ENCODE assay signal across 11 cellular contexts in the genomic region with DNA sequence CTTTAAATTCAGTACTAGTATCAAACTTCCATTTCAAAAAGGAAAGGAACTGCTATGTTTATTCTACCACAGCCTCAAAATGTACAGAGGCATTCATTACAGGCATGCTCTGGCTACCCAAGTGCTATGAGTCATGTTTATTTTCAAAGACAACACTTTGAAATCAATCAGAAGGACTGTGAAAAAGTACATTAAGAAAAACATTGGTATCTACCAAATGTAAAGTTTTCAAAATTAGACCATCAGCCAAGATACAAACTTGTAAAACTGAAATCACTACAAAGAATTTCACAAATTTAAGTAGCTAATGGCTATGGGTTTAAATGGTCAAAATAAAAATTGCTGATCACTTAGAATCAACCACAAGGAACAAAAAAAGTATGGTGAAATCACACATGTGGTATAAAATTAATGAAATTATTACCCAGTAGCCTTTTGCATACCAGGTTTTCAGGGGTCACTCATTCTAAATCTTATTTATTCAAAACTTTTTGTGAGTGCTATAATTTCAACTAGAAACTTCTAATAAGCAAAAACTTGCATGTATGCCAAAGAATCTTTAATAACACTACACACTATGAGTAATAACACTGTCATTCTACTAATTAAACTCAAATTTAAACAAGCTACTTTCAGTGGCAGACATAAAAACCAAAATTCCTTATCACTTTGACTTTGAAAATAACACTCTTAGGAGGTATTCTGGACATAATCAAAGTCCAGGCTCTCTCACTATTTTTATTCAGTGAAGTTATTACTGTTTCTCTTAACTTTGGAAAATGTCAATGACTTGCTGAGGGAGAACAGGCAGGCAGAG. TPM values are rescaled to one million over a fixed set of nuclear protein-coding genes. Genes with fewer than 3 reads are reported as not detected.
DNase-seq lines count a peak whose midpoint lies in the region; ATAC-seq and TF ChIP-seq lines count a peak whose summit lies in the region.
"Had no signal": no experiment of that assay in that cellular context is flagged by ENCODE, and none has a peak within 500 bp of the region (broad histone marks: within the 10 kb centered on the region; RNA-seq: fewer than 3 reads in every experiment).

No MANE protein-coding gene starts in this region.

- no peaks in the 10 kb centered on the region for H4K20me1 ChIP-seq in KMS-11 (ENCODE audit: insufficient read depth)

- peak overlapping the region; percentile 18; the same call in 1 of the 2 replicates for H3K27ac ChIP-seq in KMS-11
- H3K27ac ChIP-seq in left lung = peak overlapping the region; percentile 10 to 40

- no peak overlapping the region for H3K27ac Mint-ChIP-seq in stimulated activated memory B cell treated with anti-CD40 and anti-IgM and Interleukin-4, amounts not matched to agents 10 μg/mL and 1 μg/mL and 100 μg/mL, for 72 hours
- H3K27ac Mint-ChIP-seq in T-helper 17 cell = no peak overlapping the region
- H3K27ac Mint-ChIP-seq: CD14-positive monocyte had no signal

- H3K4me1 Mint-ChIP-seq in stimulated activated memory B cell treated with anti-CD40 and anti-IgM and Interleukin-4, amounts not matched to agents 10 μg/mL and 1 μg/mL and 100 μg/mL, for 72 hours = no peaks in the 10 kb centered on the region
- H3K4me1 Mint-ChIP-seq in T-helper 17 cell = peaks cover 2% of the 10 kb centered on the region
- H3K4me1 Mint-ChIP-seq: CD14-positive monocyte had no signal

- H3K27me3 ChIP-seq in KMS-11 (ENCODE audit: insufficient read depth, low read depth) (no peaks in the 10 kb centered on the region), left lung (no peaks in the 10 kb centered on the region)

- no peak overlapping the region for H3K4me3 ChIP-seq in AG04449 (ENCODE audit: low read depth, low read length)
- H3K4me3 ChIP-seq in KMS-11 (IDR thresholded peaks at IDR 0.05; ENCODE audit: insufficient read depth, low read depth, low read length) = no peak overlapping the region
- H3K4me3 ChIP-seq in cardiac fibroblast (replicated peaks in 1 of 2; ENCODE audit: low read depth in 2 of 2, low read length in 2 of 2) = no peak overlapping the region
- no peak overlapping the region for H3K4me3 ChIP-seq in left lung

- POLR2A ChIA-PET in AG04449 (lab: Yijun Ruan, JAX) = no interaction called here

- no peak for TF ChIP-seq CTCF in AG04449 (IDR thresholded peaks at IDR 0.05; ENCODE audit: insufficient read depth, low read length, missing control alignments)
- TF ChIP-seq CTCF in KMS-11 (conservative IDR thresholded peaks at IDR 0.05; ENCODE audit: low read depth, low read length) = no peak
- no peak for TF ChIP-seq CTCF in cardiac fibroblast (IDR thresholded peaks at IDR 0.05; ENCODE audit: low read depth, low read length)
- no peak for TF ChIP-seq CTCF in left lung (IDR thresholded peaks at IDR 0.05)

- CTCF ChIA-PET in AG04449 (lab: Yijun Ruan, JAX) = interaction anchor here (0.8 to 1.6 kb wide), 7 partner anchors 13 to 174 kb away, joined by 3 to 7 read pairs (median 3); partner anchors contain the start of gene SRP9

- H3K36me3 ChIP-seq in KMS-11 (ENCODE audit: insufficient read depth) (no peaks in the 10 kb centered on the region), left lung (no peaks in the 10 kb centered on the region)

- no peaks in the 10 kb centered on the region for H3K27me3 Mint-ChIP-seq in stimulated activated memory B cell treated with anti-CD40 and anti-IgM and Interleukin-4, amounts not matched to agents 10 μg/mL and 1 μg/mL and 100 μg/mL, for 72 hours
- H3K27me3 Mint-ChIP-seq in T-helper 17 cell = no peaks in the 10 kb centered on the region

- H3K9me3 ChIP-seq in left lung = no peaks in the 10 kb centered on the region
- H3K9me3 ChIP-seq in T-helper 17 cell (ENCODE audit: control insufficient read depth, low read length, poor library complexity, severe bottlenecking) = no peaks in the 10 kb centered on the region

- H3K4me3 Mint-ChIP-seq in stimulated activated memory B cell treated with anti-CD40 and anti-IgM and Interleukin-4, amounts not matched to agents 10 μg/mL and 1 μg/mL and 100 μg/mL, for 72 hours = no peak overlapping the region
- H3K4me3 Mint-ChIP-seq in T-helper 17 cell = no peak overlapping the region
- H3K4me3 Mint-ChIP-seq: CD14-positive monocyte had no signal

- H3K4me1 ChIP-seq in KMS-11 (ENCODE audit: low read depth, poor library complexity, severe bottlenecking) (peaks cover 35% of the 10 kb centered on the region), left lung (peaks cover 20 to 28% of the 10 kb centered on the region in 2 donors)

- H3K9ac ChIP-seq in KMS-11 = no peak overlapping the region

- peaks cover 7% of the 10 kb centered on the region for H3K9me3 Mint-ChIP-seq in stimulated activated memory B cell treated with anti-CD40 and anti-IgM and Interleukin-4, amounts not matched to agents 10 μg/mL and 1 μg/mL and 100 μg/mL, for 72 hours

- no peaks in the 10 kb centered on the region for H3K79me2 ChIP-seq in KMS-11 (ENCODE audit: insufficient read depth, low read depth)

- intact Hi-C loops in left lung (cut with DNase I) = no loop called here

- peak overlapping the region; percentile 22; the same call in 1 of the 2 replicates for H3K4me2 ChIP-seq in KMS-11

- DNase-seq in AG04449 (ENCODE audit: low read depth, low spot score) = peak; percentile 26
- DNase-seq in cardiac fibroblast (ENCODE audit: low read depth in 2 of 2) = peak; percentile 58 to 73
- DNase-seq in left lung = no peak
- DNase-seq in COR-L47 (lab: John Stamatoyannopoulos, UW) = no peak
- no peak for DNase-seq in T-helper 17 cell
- DNase-seq in NCI-H1436 treated with DMSO at 0.1 percent for 48 hours (lab: John Stamatoyannopoulos, UW) = no peak
- DNase-seq: MM.1S, SIG-M5 had no signal

- H2AFZ ChIP-seq in KMS-11 (ENCODE audit: low read depth) = no peak overlapping the region

- no peaks in the 10 kb centered on the region for H3K36me3 Mint-ChIP-seq in stimulated activated memory B cell treated with anti-CD40 and anti-IgM and Interleukin-4, amounts not matched to agents 10 μg/mL and 1 μg/mL and 100 μg/mL, for 72 hours
- peaks cover 2% of the 10 kb centered on the region for H3K36me3 Mint-ChIP-seq in T-helper 17 cell (ENCODE audit: low read depth)
- H3K36me3 Mint-ChIP-seq: CD14-positive monocyte had no signal

- ATAC-seq in left lung (peak; percentile 81), T-helper 17 cell (no peak)
- no peak for ATAC-seq in stimulated activated memory B cell treated with anti-CD40 and anti-IgM and Interleukin-4, amounts not matched to agents 10 μg/mL and 1 μg/mL and 100 μg/mL, for 72 hours

RNA-seq across cellular contexts. Expression of gene ENAH, which starts 49.2 kb away (rescaled TPM):
- 100 to 1,000 TPM; 106 to 142 TPM for total RNA-seq in left lung
- total RNA-seq in T-helper 17 cell = under 1 TPM; 0.57 to 0.73 TPM

Comparison
In these comparisons a context has a peak if more than half of its experiments do, and no peak if none do; other contexts are left out.
1. DNase-seq: peak in AG04449 (single experiment) and cardiac fibroblast (2 of 2); none in left lung (0 of 2), COR-L47 (single experiment), T-helper 17 cell (0 of 3) and NCI-H1436 treated with DMSO at 0.1 percent for 48 hours (single experiment).
2. RNA of gene ENAH, which starts 49.2 kb away (total RNA-seq): 106 to 142 TPM in left lung; 0.57 to 0.73 TPM in T-helper 17 cell; every median in the first group is over 10 times any median in the second.